ENCODE assay signal across 23 cellular contexts in genomic region chr11:10116588-10116987, GRCh38.
A peak's percentile ranks its signal among the peaks of the same experiment; 100 is the strongest.
DNase-seq lines count a peak whose midpoint lies in the region; ATAC-seq, FAIRE-seq and TF ChIP-seq lines count a peak whose summit lies in the region.
"Had no signal": no experiment of that assay in that cellular context is flagged by ENCODE, and none has a peak within 500 bp of the region (broad histone marks: within the 10 kb centered on the region; RNA-seq: fewer than 3 reads in every experiment).

No MANE protein-coding gene starts in this region.

- POLR2A ChIA-PET in IMR-90 (lab: Charles Lee; ENCODE audit: unreplicated experiment) = no interaction called here

- no TSS peak for BruUV-seq in IMR-90 (replicated peaks; lab: Mats Ljungman, UMichigan)

- no peak overlapping the region for H3K4me3 ChIP-seq in GM12865 (ENCODE audit: low read depth, low read length)
- H3K4me3 ChIP-seq in IMR-90 (ENCODE audit: insufficient read depth, low read depth, low read length) = no peak overlapping the region
- no peak overlapping the region for H3K4me3 ChIP-seq in astrocyte (ENCODE audit: insufficient read depth, low read depth, low read length)
- no peak overlapping the region for H3K4me3 ChIP-seq in neural progenitor cell
- H3K4me3 ChIP-seq: PC-9 had no signal

- WGBS in IMR-90 (ENCODE audit: extremely low coverage in 2 of 2, insufficient read length in 1 of 2), 2 experiments = no CpG with 5 or more reads among the region's 1 CpG

- no peak for TF ChIP-seq CTCF in GM12865 (IDR thresholded peaks at IDR 0.05; ENCODE audit: insufficient read depth, low read depth, low read length, missing control alignments)
- TF ChIP-seq CTCF in IMR-90 (conservative IDR thresholded peaks at IDR 0.05; ENCODE audit: low read depth, low read length) = no peak
- TF ChIP-seq CTCF in astrocyte (IDR thresholded peaks at IDR 0.05; ENCODE audit: insufficient read depth, low read depth, low read length) = no peak
- no peak for TF ChIP-seq CTCF in natural killer cell (IDR thresholded peaks at IDR 0.05)
- TF ChIP-seq CTCF in neural progenitor cell (IDR thresholded peaks at IDR 0.05) = no peak

- ATAC-seq in IMR-90 (ENCODE audit: low read depth) = no peak
- peak in 2 of 3 donors; percentile 58 to 71 for ATAC-seq in natural killer cell
- ATAC-seq in HG03108 (IDR thresholded peaks at IDR 0.05; ENCODE audit: unreplicated experiment) = no peak
- no peak for ATAC-seq in left ventricle myocardium superior
- ATAC-seq: T-cell had no signal

- no peak overlapping the region for H4K91ac ChIP-seq in IMR-90 (ENCODE audit: insufficient read depth, low read depth, low read length)

- no peak overlapping the region for H2AK9ac ChIP-seq in IMR-90 (replicated peaks; ENCODE audit: low read depth, low read length, poor library complexity)

- H3K79me1 ChIP-seq in IMR-90 (ENCODE audit: low read depth in 1 of 2, low read length in 2 of 2) = peaks cover 13 to 23% of the 10 kb centered on the region in 2 experiments; a peak in 3 of 4 replicates

- H3K9me3 ChIP-seq in IMR-90 (ENCODE audit: control insufficient read depth, insufficient read depth, low read length) (peaks cover 2% of the 10 kb centered on the region; the same call in 1 of the 2 replicates), astrocyte (ENCODE audit: insufficient read depth, low read depth, low read length) (no peaks in the 10 kb centered on the region), neural progenitor cell (ENCODE audit: low read depth) (no peaks in the 10 kb centered on the region)
- H3K9me3 ChIP-seq: BE2C had no signal

- TF ChIP-seq POLR2A in IMR-90 (IDR thresholded peaks at IDR 0.05; ENCODE audit: low read depth, low read length) = no peak

- H3K4me3 Mint-ChIP-seq in astrocyte (ENCODE audit: unreplicated experiment) = no peak overlapping the region
- H3K4me3 Mint-ChIP-seq in natural killer cell = no peak overlapping the region
- no peak overlapping the region for H3K4me3 Mint-ChIP-seq in neural progenitor cell
- H3K4me3 Mint-ChIP-seq: CD4-positive, alpha-beta memory T cell; T-cell had no signal

- H3K9me1 ChIP-seq in IMR-90 (ENCODE audit: insufficient read depth, low read length) = 0 out of 2 replicates have a peak, but pooled peaks cover 2% of the 10 kb centered on the region

- no peaks in the 10 kb centered on the region for H3K36me3 ChIP-seq in IMR-90 (ENCODE audit: control insufficient read depth, insufficient read depth, low read length)
- no peaks in the 10 kb centered on the region for H3K36me3 ChIP-seq in astrocyte (ENCODE audit: insufficient read depth, low read length)
- no peaks in the 10 kb centered on the region for H3K36me3 ChIP-seq in neural progenitor cell
- H3K36me3 ChIP-seq: BE2C had no signal

- no peak overlapping the region for H2BK120ac ChIP-seq in IMR-90 (ENCODE audit: low read depth, low read length)

- H3K27ac ChIP-seq in IMR-90 (ENCODE audit: insufficient read depth, low read length) = no peak overlapping the region
- H3K27ac ChIP-seq in astrocyte (ENCODE audit: low read depth, low read length) = no peak overlapping the region
- H3K27ac ChIP-seq in neural progenitor cell = no peak overlapping the region
- H3K27ac ChIP-seq: PC-9 had no signal

- H3F3A ChIP-seq in neural progenitor cell (ENCODE audit: low read depth) = no peaks in the 10 kb centered on the region

- H3K23ac ChIP-seq in IMR-90 (ENCODE audit: low read depth, low read length) = no peak overlapping the region

- DNase-seq in GM12865 (ENCODE audit: low read depth) = peak; percentile 6
- no peak for DNase-seq in IMR-90
- no peak for DNase-seq in astrocyte (ENCODE audit: low read depth)
- no peak for DNase-seq in natural killer cell
- no peak for DNase-seq in neural progenitor cell (ENCODE audit: low spot score)
- no peak for DNase-seq in left ventricle myocardium superior
- DNase-seq in GF-D8 (lab: John Stamatoyannopoulos, UW) = no peak
- DNase-seq: BE2C; Calu3; CD4-positive, alpha-beta memory T cell; DMS53; Karpas-422; MM.1S; NCI-H1417; NCI-H1930; NCI-H2171; NCI-H748 treated with DMSO at 0.1 percent for 48 hours; PC-9; T-cell had no signal

- in situ Hi-C loops in IMR-90 (cut with MboI; ENCODE audit: low sequenced_read_pairs) = no loop called here

- dilution Hi-C loops in IMR-90 (cut with HindIII; ENCODE audit: low sequenced_read_pairs, unreplicated experiment) = no loop called here

- H2BK5ac ChIP-seq in IMR-90 (ENCODE audit: low read depth, low read length, poor library complexity, severe bottlenecking) = no peak overlapping the region

- H2BK15ac ChIP-seq in IMR-90 (ENCODE audit: low read depth, low read length) = no peak overlapping the region

- 0 out of 2 replicates have a peak overlapping the region, but pooled peaks have one; percentile 64 for H2AK5ac ChIP-seq in IMR-90 (ENCODE audit: low read depth, low read length)

- H3K18ac ChIP-seq in IMR-90 (ENCODE audit: low read depth, low read length) = no peak overlapping the region; the same call in 1 of the 2 replicates

- H4K8ac ChIP-seq in IMR-90 (ENCODE audit: low read depth in 2 of 2, low read length in 2 of 2) = no peak overlapping the region

- peaks cover 4% of the 10 kb centered on the region; the same call in 1 of the 2 replicates for H3K4me1 ChIP-seq in IMR-90 (ENCODE audit: control insufficient read depth, insufficient read depth, low read length)
- H3K4me1 ChIP-seq in astrocyte (ENCODE audit: insufficient read depth, low read length) = peaks cover 10% of the 10 kb centered on the region
- H3K4me1 ChIP-seq in neural progenitor cell = no peaks in the 10 kb centered on the region
- H3K4me1 ChIP-seq: BE2C had no signal

- H3K79me2 ChIP-seq in astrocyte (ENCODE audit: insufficient read depth, low read length) = no peaks in the 10 kb centered on the region
- H3K79me2 ChIP-seq in neural progenitor cell (ENCODE audit: low read depth) = no peaks in the 10 kb centered on the region

- FAIRE-seq in astrocyte (lab: Jason Lieb, UNC) = no peak
- FAIRE-seq: GM12891, GM18507, H1 had no signal

- no peaks in the 10 kb centered on the region for H3K36me3 Mint-ChIP-seq in astrocyte (ENCODE audit: low read depth, unreplicated experiment)
- H3K36me3 Mint-ChIP-seq in natural killer cell = no peaks in the 10 kb centered on the region
- peaks cover 7% of the 10 kb centered on the region for H3K36me3 Mint-ChIP-seq in neural progenitor cell

- H4K5ac ChIP-seq in IMR-90 (ENCODE audit: low read depth, low read length) = 0 out of 2 replicates have a peak overlapping the region, but pooled peaks have one; percentile 51

- CTCF ChIA-PET in IMR-90 (lab: Yijun Ruan, JAX) = no interaction called here

- H3K9ac ChIP-seq in IMR-90 (ENCODE audit: low read depth, low read length) = no peak overlapping the region
- no peak overlapping the region for H3K9ac ChIP-seq in astrocyte (ENCODE audit: low read length)
- H3K9ac ChIP-seq in neural progenitor cell = no peak overlapping the region

- H4K20me1 ChIP-seq in IMR-90 (ENCODE audit: insufficient read depth, low read length) (no peaks in the 10 kb centered on the region), astrocyte (ENCODE audit: insufficient read depth, low read length) (no peaks in the 10 kb centered on the region), neural progenitor cell (ENCODE audit: low read depth) (no peaks in the 10 kb centered on the region)

- H3K4me2 ChIP-seq in IMR-90 (ENCODE audit: low read depth, low read length) = no peak overlapping the region
- H3K4me2 ChIP-seq in astrocyte (ENCODE audit: low read length) = no peak overlapping the region
- no peak overlapping the region for H3K4me2 ChIP-seq in neural progenitor cell
- H3K4me2 ChIP-seq: PC-9 had no signal

- H3K9me3 Mint-ChIP-seq in astrocyte (ENCODE audit: unreplicated experiment) = peaks cover 4% of the 10 kb centered on the region
- H3K9me3 Mint-ChIP-seq in natural killer cell = no peaks in the 10 kb centered on the region
- no peaks in the 10 kb centered on the region for H3K9me3 Mint-ChIP-seq in neural progenitor cell

- H3K27me3 ChIP-seq in IMR-90 (ENCODE audit: control insufficient read depth, insufficient read depth, low read length) (no peaks in the 10 kb centered on the region), astrocyte (ENCODE audit: insufficient read depth, low read length) (no peaks in the 10 kb centered on the region), neural progenitor cell (no peaks in the 10 kb centered on the region)
- H3K27me3 ChIP-seq: BE2C had no signal

- intact Hi-C loops in IMR-90 (cut with micrococcal nuclease) = loop anchor here (10.0 kb wide), 1 partner anchor 188 kb away; the partner anchor contains the start of gene ADM
- intact Hi-C loops in natural killer cell (cut with micrococcal nuclease) = no loop called here
- intact Hi-C loops in left ventricle myocardium superior (cut with micrococcal nuclease) = no loop called here

- no peak for TF ChIP-seq RAD21 in IMR-90 (IDR thresholded peaks at IDR 0.05; ENCODE audit: low read length)

- no peak overlapping the region for H3K14ac ChIP-seq in IMR-90 (replicated peaks; ENCODE audit: low read depth, low read length)

- H2BK20ac ChIP-seq in IMR-90 (ENCODE audit: low read depth, low read length) = 0 out of 2 replicates have a peak overlapping the region, but pooled peaks have one; percentile 57

- H3K4me1 Mint-ChIP-seq in astrocyte (ENCODE audit: low read depth, unreplicated experiment) = peaks cover 7% of the 10 kb centered on the region
- peaks cover 0 to 5% of the 10 kb centered on the region in 2 donors for H3K4me1 Mint-ChIP-seq in natural killer cell
- no peaks in the 10 kb centered on the region for H3K4me1 Mint-ChIP-seq in neural progenitor cell
- H3K4me1 Mint-ChIP-seq: CD4-positive, alpha-beta memory T cell; T-cell had no signal

- H3K27me3 Mint-ChIP-seq in astrocyte (ENCODE audit: low read depth, unreplicated experiment) (no peaks in the 10 kb centered on the region), natural killer cell (ENCODE audit: low read depth in 2 of 2) (no peaks in the 10 kb centered on the region), neural progenitor cell (ENCODE audit: insufficient read depth, low read depth) (no peaks in the 10 kb centered on the region)
- H3K27me3 Mint-ChIP-seq: CD4-positive, alpha-beta memory T cell; T-cell had no signal

- H3K27ac Mint-ChIP-seq in astrocyte (ENCODE audit: unreplicated experiment) (peak overlapping the region; percentile 60), natural killer cell (no peak overlapping the region), neural progenitor cell (no peak overlapping the region)
- H3K27ac Mint-ChIP-seq: CD4-positive, alpha-beta memory T cell; T-cell had no signal

- H3K56ac ChIP-seq in IMR-90 (ENCODE audit: extremely low read depth, insufficient read depth, low read length) = no peak overlapping the region

- H3K4ac ChIP-seq in IMR-90 (ENCODE audit: low read depth, low read length) = no peak overlapping the region; the same call in 1 of the 2 replicates

- no peak overlapping the region for H2AFZ ChIP-seq in IMR-90 (replicated peaks; ENCODE audit: low read length, poor library complexity)
- H2AFZ ChIP-seq in astrocyte (ENCODE audit: low read depth, low read length) = no peak overlapping the region
- H2AFZ ChIP-seq in neural progenitor cell (replicated peaks) = no peak overlapping the region
- H2AFZ ChIP-seq: PC-9 had no signal

TF ChIP-seq in IMR-90, 13 proteins besides CTCF, POLR2A, EP300 and RAD21 (continues in another document):
- TF ChIP-seq BHLHE40 (IDR thresholded peaks at IDR 0.05; ENCODE audit: low read depth, low read length) (no peak), SMC3 (IDR thresholded peaks at IDR 0.05; ENCODE audit: low read depth, low read length) (no peak), NFE2L2 (IDR thresholded peaks at IDR 0.05; ENCODE audit: low read depth, low read length) (no peak)

Comparison
In these comparisons a context has a peak if more than half of its experiments do, and no peak if none do; other contexts are left out.
1. ATAC-seq: peak in natural killer cell (2 of 3); none in IMR-90 (single experiment), HG03108 (single experiment) and left ventricle myocardium superior (single experiment).